In genomic region chr4:138114434-138114833, GRCh38 we compare ENCODE assay signal across 9 cellular contexts.
DNase-seq lines count a peak whose midpoint lies in the region; ATAC-seq and TF ChIP-seq lines count a peak whose summit lies in the region.
"Had no signal": no experiment of that assay in that cellular context is flagged by ENCODE, and none has a peak within 500 bp of the region (broad histone marks: within the 10 kb centered on the region; RNA-seq: fewer than 3 reads in every experiment).

No MANE protein-coding gene starts in this region.

- peaks cover 52% of the 10 kb centered on the region for H3K4me1 Mint-ChIP-seq in WTC11
- H3K4me1 Mint-ChIP-seq in activated naive CD4-positive, alpha-beta T cell treated with anti-CD3 and anti-CD28 coated beads, Interleukin-2, amount 10 ng/mL, durations not matched to agents 7 days and 5 days = no peaks in the 10 kb centered on the region

- POLR2A ChIA-PET in WTC11 (lab: Charles Lee) = no interaction called here

- H3K36me3 Mint-ChIP-seq in WTC11 = peaks cover 7% of the 10 kb centered on the region
- no peaks in the 10 kb centered on the region for H3K36me3 Mint-ChIP-seq in activated naive CD4-positive, alpha-beta T cell treated with anti-CD3 and anti-CD28 coated beads, Interleukin-2, amount 10 ng/mL, durations not matched to agents 7 days and 5 days

- peak overlapping the region; percentile 17; the same call in 1 of the 2 replicates for H3K27ac Mint-ChIP-seq in WTC11
- H3K27ac Mint-ChIP-seq in activated naive CD4-positive, alpha-beta T cell treated with anti-CD3 and anti-CD28 coated beads, Interleukin-2, amount 10 ng/mL, durations not matched to agents 7 days and 5 days = no peak overlapping the region

- DNase-seq in DMS79 treated with DMSO at 0.1 percent for 48 hours (lab: John Stamatoyannopoulos, UW) = peak; percentile 56
- DNase-seq in WTC11 (ENCODE audit: low spot score) = no peak
- DNase-seq in stimulated activated CD4-positive, alpha-beta T cell treated with anti-CD3 and anti-CD28 coated beads, Interleukin-1b, Interleukin-23, amount 100 ng/mL, for 48 hours = no peak
- DNase-seq in amniotic stem cell (lab: John Stamatoyannopoulos, UW) = no peak
- DNase-seq in GM03348 (ENCODE audit: low spot score) = no peak
- DNase-seq in activated naive CD4-positive, alpha-beta T cell treated with anti-CD3 and anti-CD28 coated beads, Interleukin-2, amount 10 ng/mL, durations not matched to agents 7 days and 5 days = no peak
- DNase-seq: T1000 had no signal

- no peaks in the 10 kb centered on the region for H3K27me3 Mint-ChIP-seq in WTC11 (ENCODE audit: low read depth)
- no peaks in the 10 kb centered on the region for H3K27me3 Mint-ChIP-seq in activated naive CD4-positive, alpha-beta T cell treated with anti-CD3 and anti-CD28 coated beads, Interleukin-2, amount 10 ng/mL, durations not matched to agents 7 days and 5 days

- peaks cover 8% of the 10 kb centered on the region for H3K9me3 Mint-ChIP-seq in WTC11
- no peaks in the 10 kb centered on the region for H3K9me3 Mint-ChIP-seq in activated naive CD4-positive, alpha-beta T cell treated with anti-CD3 and anti-CD28 coated beads, Interleukin-2, amount 10 ng/mL, durations not matched to agents 7 days and 5 days

- no peak overlapping the region for H3K4me3 Mint-ChIP-seq in WTC11
- no peak overlapping the region for H3K4me3 Mint-ChIP-seq in activated naive CD4-positive, alpha-beta T cell treated with anti-CD3 and anti-CD28 coated beads, Interleukin-2, amount 10 ng/mL, durations not matched to agents 7 days and 5 days

- CTCF ChIA-PET in WTC11 (lab: Charles Lee) = interaction anchor here (1.5 kb wide), 1 partner anchor 24 kb away, joined by 4 read pairs; no protein-coding TSS in a partner anchor
- CTCF ChIA-PET in activated naive CD4-positive, alpha-beta T cell treated with anti-CD3 and anti-CD28 coated beads, Interleukin-2, amount 10 ng/mL, durations not matched to agents 7 days and 5 days (lab: Charles Lee) = no interaction called here

- TF ChIP-seq CTCF in WTC11 (IDR thresholded peaks at IDR 0.05) = no peak

- ATAC-seq in GM19372 (IDR thresholded peaks at IDR 0.05; ENCODE audit: low read depth, unreplicated experiment) = peak; percentile 96
- ATAC-seq in HG03045 (IDR thresholded peaks at IDR 0.05; ENCODE audit: unreplicated experiment) = peak; percentile 98
- ATAC-seq in WTC11 = no peak

TF ChIP-seq in WTC11, 78 proteins besides CTCF, POLR2A, EP300 and RAD21:
- TF ChIP-seq, protein P1, sequence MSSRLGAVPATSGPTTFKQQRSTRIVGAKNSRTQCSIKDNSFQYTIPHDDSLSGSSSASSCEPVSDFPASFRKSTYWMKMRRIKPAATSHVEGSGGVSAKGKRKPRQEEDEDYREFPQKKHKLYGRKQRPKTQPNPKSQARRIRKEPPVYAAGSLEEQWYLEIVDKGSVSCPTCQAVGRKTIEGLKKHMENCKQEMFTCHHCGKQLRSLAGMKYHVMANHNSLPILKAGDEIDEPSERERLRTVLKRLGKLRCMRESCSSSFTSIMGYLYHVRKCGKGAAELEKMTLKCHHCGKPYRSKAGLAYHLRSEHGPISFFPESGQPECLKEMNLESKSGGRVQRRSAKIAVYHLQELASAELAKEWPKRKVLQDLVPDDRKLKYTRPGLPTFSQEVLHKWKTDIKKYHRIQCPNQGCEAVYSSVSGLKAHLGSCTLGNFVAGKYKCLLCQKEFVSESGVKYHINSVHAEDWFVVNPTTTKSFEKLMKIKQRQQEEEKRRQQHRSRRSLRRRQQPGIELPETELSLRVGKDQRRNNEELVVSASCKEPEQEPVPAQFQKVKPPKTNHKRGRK (CRISPR knock-in tag; IDR thresholded peaks at IDR 0.05; ENCODE audit: borderline replicate concordance) = no peak
- TF ChIP-seq, protein P2, sequence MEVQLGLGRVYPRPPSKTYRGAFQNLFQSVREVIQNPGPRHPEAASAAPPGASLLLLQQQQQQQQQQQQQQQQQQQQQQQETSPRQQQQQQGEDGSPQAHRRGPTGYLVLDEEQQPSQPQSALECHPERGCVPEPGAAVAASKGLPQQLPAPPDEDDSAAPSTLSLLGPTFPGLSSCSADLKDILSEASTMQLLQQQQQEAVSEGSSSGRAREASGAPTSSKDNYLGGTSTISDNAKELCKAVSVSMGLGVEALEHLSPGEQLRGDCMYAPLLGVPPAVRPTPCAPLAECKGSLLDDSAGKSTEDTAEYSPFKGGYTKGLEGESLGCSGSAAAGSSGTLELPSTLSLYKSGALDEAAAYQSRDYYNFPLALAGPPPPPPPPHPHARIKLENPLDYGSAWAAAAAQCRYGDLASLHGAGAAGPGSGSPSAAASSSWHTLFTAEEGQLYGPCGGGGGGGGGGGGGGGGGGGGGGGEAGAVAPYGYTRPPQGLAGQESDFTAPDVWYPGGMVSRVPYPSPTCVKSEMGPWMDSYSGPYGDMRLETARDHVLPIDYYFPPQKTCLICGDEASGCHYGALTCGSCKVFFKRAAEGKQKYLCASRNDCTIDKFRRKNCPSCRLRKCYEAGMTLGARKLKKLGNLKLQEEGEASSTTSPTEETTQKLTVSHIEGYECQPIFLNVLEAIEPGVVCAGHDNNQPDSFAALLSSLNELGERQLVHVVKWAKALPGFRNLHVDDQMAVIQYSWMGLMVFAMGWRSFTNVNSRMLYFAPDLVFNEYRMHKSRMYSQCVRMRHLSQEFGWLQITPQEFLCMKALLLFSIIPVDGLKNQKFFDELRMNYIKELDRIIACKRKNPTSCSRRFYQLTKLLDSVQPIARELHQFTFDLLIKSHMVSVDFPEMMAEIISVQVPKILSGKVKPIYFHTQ (CRISPR knock-in tag; IDR thresholded peaks at IDR 0.05) = no peak
- no peak for TF ChIP-seq ZBTB43 (CRISPR knock-in tag; IDR thresholded peaks at IDR 0.05)
- TF ChIP-seq TCF7 (CRISPR knock-in tag; IDR thresholded peaks at IDR 0.05; ENCODE audit: low read depth) = no peak
- TF ChIP-seq, protein P3, sequence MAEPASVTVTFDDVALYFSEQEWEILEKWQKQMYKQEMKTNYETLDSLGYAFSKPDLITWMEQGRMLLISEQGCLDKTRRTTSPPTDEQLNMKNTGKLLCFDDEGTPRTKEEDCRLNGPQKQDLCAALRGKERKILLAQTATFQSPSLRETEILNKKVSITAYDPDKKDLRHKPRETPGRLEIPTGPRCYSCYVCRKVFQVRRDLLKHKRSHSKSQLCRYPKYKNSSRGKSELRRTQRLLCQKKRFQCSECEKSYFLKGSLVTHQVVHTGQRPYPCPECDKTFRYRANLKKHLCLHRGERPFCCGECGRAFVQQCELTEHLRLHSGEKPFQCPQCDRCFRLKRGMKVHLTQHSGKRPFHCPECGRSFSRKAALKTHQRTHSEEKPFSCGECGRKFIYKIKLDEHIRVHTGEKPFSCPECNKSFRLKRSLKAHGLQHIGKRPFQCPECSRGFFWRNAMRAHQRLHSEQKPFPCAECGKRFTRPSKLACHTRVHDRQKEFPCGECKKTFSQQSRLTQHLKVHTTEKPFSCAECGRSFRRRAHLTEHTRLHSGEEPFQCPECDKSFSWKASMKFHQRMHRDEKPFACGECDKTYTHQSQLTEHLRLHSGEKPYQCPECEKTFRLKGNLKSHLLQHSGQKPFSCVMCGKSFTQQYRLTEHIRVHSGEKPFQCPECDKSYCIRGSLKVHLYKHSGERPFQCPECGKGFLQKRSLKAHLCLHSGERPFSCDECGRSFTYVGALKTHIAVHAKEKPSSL (CRISPR knock-in tag; conservative IDR thresholded peaks at IDR 0.05) = no peak
